18 cellular contexts compared by ENCODE assay signal in the genomic region with DNA sequence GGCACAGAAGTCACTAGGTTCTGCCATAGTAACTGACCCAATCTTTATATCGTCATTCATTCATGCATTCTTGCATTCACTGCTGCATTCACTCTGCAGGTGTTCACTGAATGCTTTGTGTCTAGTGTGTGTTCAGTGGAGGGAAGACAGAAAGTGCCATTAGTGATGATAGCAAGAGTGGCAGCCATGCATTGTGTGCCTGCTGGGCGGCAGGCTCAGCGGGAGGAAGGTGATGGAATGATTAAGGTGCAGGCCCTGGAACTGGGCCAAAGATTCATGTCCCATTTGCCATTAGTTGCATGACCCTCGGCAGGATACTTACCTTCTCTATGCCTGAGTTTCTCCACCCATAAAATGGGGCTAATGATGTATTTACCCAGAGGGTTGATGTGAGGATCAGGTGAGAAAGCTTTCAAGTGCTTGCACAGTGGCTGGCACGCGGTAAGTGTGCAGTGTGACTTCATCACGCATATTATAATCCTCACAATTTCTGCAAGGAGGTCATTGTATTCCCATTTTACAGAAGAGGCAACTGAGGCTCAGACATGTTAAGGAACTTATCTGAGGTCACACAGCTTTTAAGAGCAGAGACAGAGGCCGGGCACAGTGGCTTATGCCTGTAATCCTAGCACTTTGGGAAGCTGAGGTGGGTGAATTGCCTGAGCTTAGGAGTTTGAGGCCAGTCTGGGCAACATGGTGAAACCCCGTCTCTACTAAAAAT.
"Had no signal": no experiment of that assay in that cellular context is flagged by ENCODE, and none has a peak within 500 bp of the region (broad histone marks: within the 10 kb centered on the region; RNA-seq: fewer than 3 reads in every experiment).

No MANE protein-coding gene starts in this region.

- ATAC-seq: activated CD4-positive, alpha-beta T cell treated with anti-CD3 and anti-CD28 coated beads for 36 hours; activated CD8-positive, alpha-beta T cell treated with anti-CD3 and anti-CD28 coated beads, Interleukin-2, amount 10 ng/mL, durations not matched to agents 7 days and 5 days; heart left ventricle; left colon; sciatic nerve had no signal

- H3K4me3 Mint-ChIP-seq: activated CD4-positive, alpha-beta T cell treated with anti-CD3 and anti-CD28 coated beads for 36 hours; activated CD8-positive, alpha-beta T cell treated with anti-CD3 and anti-CD28 coated beads, Interleukin-2, amount 10 ng/mL, durations not matched to agents 7 days and 5 days; activated T-helper 1 cell treated with anti-CD3 and anti-CD28 coated beads, Interleukin-12 subunit alpha, Interleukin-12 subunit beta, Interleukin-2, Interleukin-4 antibody, amounts not matched to agents 30 ng/mL and 10 ng/mL and 1 ng/mL, durations not matched to agents 14 hours and 24 hours and 36 hours; naive B cell had no signal

- H3K9me3 ChIP-seq: colonic mucosa, heart left ventricle, prostate gland, spleen had no signal

- H3K4me1 Mint-ChIP-seq: activated CD4-positive, alpha-beta T cell treated with anti-CD3 and anti-CD28 coated beads for 36 hours had no signal

- H3K4me1 ChIP-seq: colonic mucosa, heart left ventricle, prostate gland, spleen had no signal

- H3K4me3 ChIP-seq: cardiac muscle cell, colonic mucosa, heart left ventricle, prostate gland, spleen had no signal

- H3K27ac ChIP-seq: cardiac muscle cell, colonic mucosa, heart left ventricle, prostate gland, spleen, VCaP had no signal

- H3K9me3 Mint-ChIP-seq: activated T-helper 1 cell treated with anti-CD3 and anti-CD28 coated beads, Interleukin-12 subunit alpha, Interleukin-12 subunit beta, Interleukin-2, Interleukin-4 antibody, amounts not matched to agents 30 ng/mL and 10 ng/mL and 1 ng/mL, durations not matched to agents 14 hours and 24 hours and 36 hours; naive B cell had no signal

- H3K36me3 ChIP-seq: cardiac muscle cell, colonic mucosa had no signal

- H3K27me3 Mint-ChIP-seq: activated CD4-positive, alpha-beta T cell treated with anti-CD3 and anti-CD28 coated beads for 36 hours; naive B cell had no signal

- H3K27ac Mint-ChIP-seq: activated CD4-positive, alpha-beta T cell treated with anti-CD3 and anti-CD28 coated beads for 36 hours; activated CD8-positive, alpha-beta T cell treated with anti-CD3 and anti-CD28 coated beads, Interleukin-2, amount 10 ng/mL, durations not matched to agents 7 days and 5 days; activated T-helper 1 cell treated with anti-CD3 and anti-CD28 coated beads, Interleukin-12 subunit alpha, Interleukin-12 subunit beta, Interleukin-2, Interleukin-4 antibody, amounts not matched to agents 30 ng/mL and 10 ng/mL and 1 ng/mL, durations not matched to agents 14 hours and 24 hours and 36 hours had no signal

- DNase-seq: activated CD4-positive, alpha-beta T cell treated with anti-CD3 and anti-CD28 coated beads for 36 hours; activated CD8-positive, alpha-beta memory T cell treated with anti-CD3 and anti-CD28 coated beads, Interleukin-2, amount 50 U/mL, for 48 hours; activated CD8-positive, alpha-beta T cell treated with anti-CD3 and anti-CD28 coated beads, Interleukin-2, amount 10 ng/mL, durations not matched to agents 7 days and 5 days; activated naive CD4-positive, alpha-beta T cell treated with Interleukin-2 at 50 U/mL for 16 hours; colonic mucosa; foreskin melanocyte; heart left ventricle; left colon; naive B cell; stimulated activated CD4-positive, alpha-beta T cell treated with anti-CD3 and anti-CD28 coated beads, Interleukin-1b, Interleukin-23, amount 100 ng/mL, for 48 hours; stimulated activated naive CD4-positive, alpha-beta T cell; trophoblast cell had no signal

- H3K27me3 ChIP-seq: cardiac muscle cell, colonic mucosa, heart left ventricle, spleen had no signal
